Comparison of ENCODE assay signal across 22 cellular contexts in the genomic region with DNA sequence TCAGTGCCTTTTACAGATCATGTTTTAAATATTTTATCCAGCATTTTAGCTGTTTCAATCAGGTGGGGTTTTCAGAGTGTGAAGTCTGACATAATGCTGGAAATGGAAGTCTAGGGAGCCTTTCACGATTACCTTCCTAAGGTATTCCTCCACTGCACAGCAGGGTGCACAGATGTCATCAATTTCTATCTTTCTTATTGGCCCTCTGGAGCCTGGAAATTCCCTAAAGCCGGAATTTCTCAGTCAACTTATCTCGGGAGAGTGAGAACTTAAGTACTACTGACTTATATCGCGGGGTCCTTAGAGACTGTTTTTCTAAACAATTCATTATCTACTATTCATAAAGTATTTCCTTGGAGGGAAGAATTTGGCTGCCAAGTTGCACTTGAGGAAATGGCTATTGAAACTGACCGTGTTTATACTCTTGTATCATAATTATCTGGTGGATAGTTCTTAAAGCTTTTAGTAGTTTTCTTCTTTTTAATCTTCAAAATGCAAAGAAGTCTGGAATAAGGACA.
"Had no signal": no experiment of that assay in that cellular context is flagged by ENCODE, and none has a peak within 500 bp of the region (broad histone marks: within the 10 kb centered on the region; RNA-seq: fewer than 3 reads in every experiment).

No MANE protein-coding gene starts in this region.

- DNase-seq: activated CD4-positive, alpha-beta T cell treated with anti-CD3 and anti-CD28 coated beads, Interleukin-2, amount 10 ng/mL, durations not matched to agents 24 days and 14 days; activated CD8-positive, alpha-beta memory T cell treated with anti-CD3 and anti-CD28 coated beads, Interleukin-2, amount 50 U/mL, for 4 hours; activated CD8-positive, alpha-beta T cell treated with anti-CD3 and anti-CD28 coated beads for 36 hours; activated effector memory CD4-positive, alpha-beta T cell treated with Interleukin-2 at 50 U/mL for 16 hours; activated naive CD4-positive, alpha-beta T cell treated with anti-CD3 and anti-CD28 coated beads, Interleukin-2, amount 10 ng/mL, durations not matched to agents 7 days and 5 days; activated naive CD8-positive, alpha-beta T cell treated with anti-CD3 and anti-CD28 coated beads, Interleukin-2, amount 50 U/mL, for 24 hours; activated T-cell treated with anti-CD3 and anti-CD28 coated beads, Interleukin-2, amount 50 U/mL, for 4 hours; cerebellar nuclear complex; effector CD8-positive, alpha-beta T cell; foreskin keratinocyte; glutamatergic neuron; hypothalamus; nephron progenitor cell; occipital lobe; posterior cingulate gyrus; retina; stimulated activated naive CD4-positive, alpha-beta T cell; thyroid gland had no signal

- H3K36me3 ChIP-seq: ascending aorta, breast epithelium, thyroid gland had no signal

- ATAC-seq: activated CD8-positive, alpha-beta T cell treated with anti-CD3 and anti-CD28 coated beads for 36 hours; activated naive CD8-positive, alpha-beta T cell treated with anti-CD3 and anti-CD28 coated beads, Interleukin-2, amount 50 U/mL, for 24 hours; activated T-cell treated with anti-CD3 and anti-CD28 coated beads, Interleukin-2, amount 50 U/mL, for 4 hours; foreskin keratinocyte had no signal

- H3K9me3 Mint-ChIP-seq: dendritic cell treated with granulocyte-macrophage colony-stimulating factor and Interleukin-4, amounts not matched to agents 40 ng/mL and 50 ng/mL, for 4 days had no signal

- H3K9me3 ChIP-seq: ascending aorta, breast epithelium, thyroid gland had no signal

- H3K27ac Mint-ChIP-seq: activated CD4-positive, alpha-beta T cell treated with anti-CD3 and anti-CD28 coated beads, Interleukin-2, amount 10 ng/mL, durations not matched to agents 24 days and 14 days; activated CD8-positive, alpha-beta T cell treated with anti-CD3 and anti-CD28 coated beads for 36 hours; activated naive CD4-positive, alpha-beta T cell treated with anti-CD3 and anti-CD28 coated beads, Interleukin-2, amount 10 ng/mL, durations not matched to agents 7 days and 5 days; dendritic cell treated with granulocyte-macrophage colony-stimulating factor and Interleukin-4, amounts not matched to agents 40 ng/mL and 50 ng/mL, for 4 days; nephron progenitor cell had no signal

- H3K27ac ChIP-seq: ascending aorta, breast epithelium, foreskin keratinocyte, thyroid gland had no signal

- H3K27me3 ChIP-seq: ascending aorta, breast epithelium, foreskin keratinocyte, thyroid gland had no signal

- H3K4me1 Mint-ChIP-seq: activated CD4-positive, alpha-beta T cell treated with anti-CD3 and anti-CD28 coated beads, Interleukin-2, amount 10 ng/mL, durations not matched to agents 24 days and 14 days had no signal

- H3K4me1 ChIP-seq: ascending aorta, breast epithelium, foreskin keratinocyte, thyroid gland had no signal

- H3K4me3 ChIP-seq: ascending aorta, breast epithelium, lung, thyroid gland had no signal

- H3K4me3 Mint-ChIP-seq: activated CD4-positive, alpha-beta T cell treated with anti-CD3 and anti-CD28 coated beads, Interleukin-2, amount 10 ng/mL, durations not matched to agents 24 days and 14 days; activated CD8-positive, alpha-beta T cell treated with anti-CD3 and anti-CD28 coated beads for 36 hours; activated naive CD4-positive, alpha-beta T cell treated with anti-CD3 and anti-CD28 coated beads, Interleukin-2, amount 10 ng/mL, durations not matched to agents 7 days and 5 days; activated naive CD8-positive, alpha-beta T cell treated with anti-CD3 and anti-CD28 coated beads, Interleukin-2, amount 50 U/mL, for 24 hours; activated T-cell treated with anti-CD3 and anti-CD28 coated beads, Interleukin-2, amount 50 U/mL, for 4 hours; dendritic cell treated with granulocyte-macrophage colony-stimulating factor and Interleukin-4, amounts not matched to agents 40 ng/mL and 50 ng/mL, for 4 days; nephron progenitor cell had no signal

- H3K27me3 Mint-ChIP-seq: activated CD4-positive, alpha-beta T cell treated with anti-CD3 and anti-CD28 coated beads, Interleukin-2, amount 10 ng/mL, durations not matched to agents 24 days and 14 days; activated CD8-positive, alpha-beta T cell treated with anti-CD3 and anti-CD28 coated beads for 36 hours; activated naive CD4-positive, alpha-beta T cell treated with anti-CD3 and anti-CD28 coated beads, Interleukin-2, amount 10 ng/mL, durations not matched to agents 7 days and 5 days; dendritic cell treated with granulocyte-macrophage colony-stimulating factor and Interleukin-4, amounts not matched to agents 40 ng/mL and 50 ng/mL, for 4 days had no signal
